9 cellular contexts compared by ENCODE assay signal in the genomic region with DNA sequence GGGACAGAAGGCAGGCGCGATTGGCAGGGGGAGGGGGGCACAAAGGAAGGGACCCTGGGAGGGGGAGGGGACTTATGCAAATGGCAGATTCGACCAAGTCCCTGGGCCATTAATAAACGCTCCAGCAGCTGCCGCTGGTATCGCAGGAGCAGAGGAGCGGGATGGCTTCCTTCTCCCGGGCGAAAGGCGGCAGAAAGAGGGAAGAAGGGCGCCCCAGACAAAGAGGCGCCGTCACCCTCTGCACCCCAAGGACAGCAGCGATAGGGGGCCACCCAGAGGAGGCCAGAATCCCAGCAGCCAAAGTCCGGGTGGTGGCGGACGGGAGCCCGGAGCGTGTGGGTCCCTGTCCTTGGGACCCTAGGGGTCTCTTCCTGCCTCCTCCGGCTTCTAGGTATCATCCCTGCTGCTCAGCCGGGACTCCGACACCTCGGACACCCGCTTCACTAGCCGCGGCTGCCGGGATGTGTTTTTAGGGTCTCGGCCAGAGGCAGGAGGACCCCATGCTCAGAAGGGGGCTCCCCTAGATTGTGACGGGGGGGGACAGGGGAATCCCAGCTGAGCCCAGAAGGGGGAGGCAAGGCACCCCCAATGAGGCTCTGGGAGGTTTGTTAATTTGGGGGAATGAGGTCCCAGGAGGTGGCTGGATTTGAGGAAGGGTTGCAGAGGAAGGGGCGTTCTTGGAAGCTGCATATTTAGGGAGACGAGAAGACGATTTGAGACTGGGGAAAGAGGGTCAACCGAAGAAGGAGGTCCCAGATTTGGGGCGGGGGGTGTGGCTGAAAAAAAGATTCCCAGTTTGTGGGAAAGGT. TPM values are rescaled to one million over a fixed set of nuclear protein-coding genes. Genes with fewer than 3 reads are reported as not detected.
DNase-seq lines count a peak whose midpoint lies in the region; ATAC-seq and TF ChIP-seq lines count a peak whose summit lies in the region.
"Had no signal": no experiment of that assay in that cellular context is flagged by ENCODE, and none has a peak within 500 bp of the region (broad histone marks: within the 10 kb centered on the region; RNA-seq: fewer than 3 reads in every experiment).

No MANE protein-coding gene starts in this region.

- H3K27ac Mint-ChIP-seq in activated CD8-positive, alpha-beta T cell treated with anti-CD3 and anti-CD28 coated beads for 36 hours = no peak overlapping the region

- CTCF ChIA-PET in HCT116 (lab: Charles Lee) = no interaction called here
- CTCF ChIA-PET in activated CD8-positive, alpha-beta T cell treated with anti-CD3 and anti-CD28 coated beads for 36 hours (lab: Charles Lee) = interaction anchor here (1.3 kb wide), 1 partner anchor 10 kb away, joined by 3 read pairs; no protein-coding TSS in a partner anchor

- H3K4me1 Mint-ChIP-seq in activated CD8-positive, alpha-beta T cell treated with anti-CD3 and anti-CD28 coated beads for 36 hours (ENCODE audit: low read depth) = peaks cover 10% of the 10 kb centered on the region

- H4K20me1 ChIP-seq in HCT116 (ENCODE audit: insufficient read depth) = no peaks in the 10 kb centered on the region

- H3K4me3 ChIP-seq in AG10803 (ENCODE audit: low read length) (peak overlapping the region; percentile 9; the same call in 1 of the 2 replicates), HCT116 (replicated peaks in 1 of 2; ENCODE audit: low read depth in 1 of 2, low read length in 2 of 2) (peak overlapping the region; percentile 51 to 62; a peak in 3 of 4 replicates)

- H3K9me2 ChIP-seq in HCT116 (ENCODE audit: insufficient read depth) = no peaks in the 10 kb centered on the region

- peaks cover 0 to 8% of the 10 kb centered on the region in 2 experiments; a peak in 1 of 4 replicates for H3K4me1 ChIP-seq in HCT116 (ENCODE audit: control insufficient read depth in 1 of 2, insufficient read depth in 2 of 2, low read length in 2 of 2)

- no peaks in the 10 kb centered on the region for H3K9me3 Mint-ChIP-seq in activated CD8-positive, alpha-beta T cell treated with anti-CD3 and anti-CD28 coated beads for 36 hours

- no peaks in the 10 kb centered on the region for H3K36me3 Mint-ChIP-seq in activated CD8-positive, alpha-beta T cell treated with anti-CD3 and anti-CD28 coated beads for 36 hours (ENCODE audit: low read depth)

- POLR2A ChIA-PET in HCT116 (lab: Charles Lee) = no interaction called here
- POLR2A ChIA-PET in activated CD8-positive, alpha-beta T cell treated with anti-CD3 and anti-CD28 coated beads for 36 hours (lab: Charles Lee) = interaction anchor here (0.7 kb wide), 1 partner anchor 149 kb away, joined by 3 read pairs; no protein-coding TSS in a partner anchor

- peak overlapping the region; percentile 71 for H3K9ac ChIP-seq in HCT116 (ENCODE audit: low read length)

- peak overlapping the region; percentile 72 for H3K4me2 ChIP-seq in HCT116 (ENCODE audit: low read length)

- intact Hi-C loops in HCT116 (cut with micrococcal nuclease) = no loop called here
- intact Hi-C loops in activated CD8-positive, alpha-beta T cell treated with anti-CD3 and anti-CD28 coated beads for 36 hours (cut with micrococcal nuclease) = no loop called here

- no peaks in the 10 kb centered on the region for H3K9me3 ChIP-seq in HCT116 (ENCODE audit: control insufficient read depth in 1 of 2, insufficient read depth in 1 of 2, low read depth in 1 of 2, low read length in 2 of 2)

- ATAC-seq in HCT116 (no peak), GM21526 (IDR thresholded peaks at IDR 0.05; ENCODE audit: low FRiP score, unreplicated experiment) (no peak), HG02970 (IDR thresholded peaks at IDR 0.05; ENCODE audit: low FRiP score, unreplicated experiment) (no peak), HG03439 (IDR thresholded peaks at IDR 0.05; ENCODE audit: unreplicated experiment) (no peak), HG03571 (IDR thresholded peaks at IDR 0.05; ENCODE audit: unreplicated experiment) (no peak)
- no peak for ATAC-seq in activated CD8-positive, alpha-beta T cell treated with anti-CD3 and anti-CD28 coated beads for 36 hours

- peak overlapping the region; percentile 49 for H3K4me3 Mint-ChIP-seq in activated CD8-positive, alpha-beta T cell treated with anti-CD3 and anti-CD28 coated beads for 36 hours

- no peak for TF ChIP-seq POLR2A in HCT116 (IDR thresholded peaks at IDR 0.05; ENCODE audit: borderline replicate concordance, extremely low read depth, insufficient read depth, insufficient read length)

- DNase-seq in AG10803 (ENCODE audit: low read depth) (no peak), HCT116 (ENCODE audit: low read depth, low spot score) (no peak), iPS-NIHi7 (ENCODE audit: extremely low spot score) (peak; percentile 69)
- no peak for DNase-seq in activated CD8-positive, alpha-beta T cell treated with anti-CD3 and anti-CD28 coated beads for 36 hours

- no peaks in the 10 kb centered on the region for H3K36me3 ChIP-seq in HCT116 (ENCODE audit: control insufficient read depth in 1 of 2, insufficient read depth in 2 of 2, low read length in 2 of 2)

- H3K79me2 ChIP-seq in HCT116 (ENCODE audit: insufficient read depth, low read length) = peaks cover 20% of the 10 kb centered on the region; the same call in 1 of the 2 replicates

- H3K27me3 ChIP-seq in HCT116 (ENCODE audit: insufficient read depth, low read length) = peaks cover 3% of the 10 kb centered on the region; the same call in 1 of the 2 replicates

- peaks cover 51% of the 10 kb centered on the region for H3K27me3 Mint-ChIP-seq in activated CD8-positive, alpha-beta T cell treated with anti-CD3 and anti-CD28 coated beads for 36 hours

- TF ChIP-seq RAD21 in HCT116 (IDR thresholded peaks at IDR 0.05; ENCODE audit: low read depth) = no peak

- TF ChIP-seq CTCF in AG10803 (conservative IDR thresholded peaks at IDR 0.05; ENCODE audit: low read length) = no peak
- no peak for TF ChIP-seq CTCF in HCT116 (IDR thresholded peaks at IDR 0.05 in 2 of 3, conservative IDR thresholded peaks at IDR 0.05 in 1 of 3; ENCODE audit: borderline replicate concordance in 1 of 3, insufficient read depth in 1 of 3, low read depth in 2 of 3, low read length in 2 of 3)
- TF ChIP-seq CTCF in activated CD8-positive, alpha-beta T cell treated with anti-CD3 and anti-CD28 coated beads for 36 hours (IDR thresholded peaks at IDR 0.05) = no peak

- H3K27ac ChIP-seq in HCT116 (ENCODE audit: low read depth, low read length) = no peak overlapping the region
- H3K27ac ChIP-seq: epithelial cell of prostate had no signal

- RAD21 ChIA-PET in HCT116 (lab: Charles Lee; ENCODE audit: low non-redundant PET in 1 of 2, low total read pairs in 2 of 2, uncharacterized antibody in 2 of 2, unreplicated experiment in 2 of 2) = no interaction called here

- TSS peak; percentile 48 for BruUV-seq in HCT116 (replicated peaks; lab: Mats Ljungman, UMichigan)

- H2AFZ ChIP-seq in HCT116 (ENCODE audit: low read depth, low read length, poor library complexity, severe bottlenecking) = no peak overlapping the region

TF ChIP-seq in HCT116, 20 proteins besides CTCF, POLR2A, EP300 and RAD21:
- TF ChIP-seq EZH2 (IDR thresholded peaks at IDR 0.05) = no peak
- TF ChIP-seq, protein P1, sequence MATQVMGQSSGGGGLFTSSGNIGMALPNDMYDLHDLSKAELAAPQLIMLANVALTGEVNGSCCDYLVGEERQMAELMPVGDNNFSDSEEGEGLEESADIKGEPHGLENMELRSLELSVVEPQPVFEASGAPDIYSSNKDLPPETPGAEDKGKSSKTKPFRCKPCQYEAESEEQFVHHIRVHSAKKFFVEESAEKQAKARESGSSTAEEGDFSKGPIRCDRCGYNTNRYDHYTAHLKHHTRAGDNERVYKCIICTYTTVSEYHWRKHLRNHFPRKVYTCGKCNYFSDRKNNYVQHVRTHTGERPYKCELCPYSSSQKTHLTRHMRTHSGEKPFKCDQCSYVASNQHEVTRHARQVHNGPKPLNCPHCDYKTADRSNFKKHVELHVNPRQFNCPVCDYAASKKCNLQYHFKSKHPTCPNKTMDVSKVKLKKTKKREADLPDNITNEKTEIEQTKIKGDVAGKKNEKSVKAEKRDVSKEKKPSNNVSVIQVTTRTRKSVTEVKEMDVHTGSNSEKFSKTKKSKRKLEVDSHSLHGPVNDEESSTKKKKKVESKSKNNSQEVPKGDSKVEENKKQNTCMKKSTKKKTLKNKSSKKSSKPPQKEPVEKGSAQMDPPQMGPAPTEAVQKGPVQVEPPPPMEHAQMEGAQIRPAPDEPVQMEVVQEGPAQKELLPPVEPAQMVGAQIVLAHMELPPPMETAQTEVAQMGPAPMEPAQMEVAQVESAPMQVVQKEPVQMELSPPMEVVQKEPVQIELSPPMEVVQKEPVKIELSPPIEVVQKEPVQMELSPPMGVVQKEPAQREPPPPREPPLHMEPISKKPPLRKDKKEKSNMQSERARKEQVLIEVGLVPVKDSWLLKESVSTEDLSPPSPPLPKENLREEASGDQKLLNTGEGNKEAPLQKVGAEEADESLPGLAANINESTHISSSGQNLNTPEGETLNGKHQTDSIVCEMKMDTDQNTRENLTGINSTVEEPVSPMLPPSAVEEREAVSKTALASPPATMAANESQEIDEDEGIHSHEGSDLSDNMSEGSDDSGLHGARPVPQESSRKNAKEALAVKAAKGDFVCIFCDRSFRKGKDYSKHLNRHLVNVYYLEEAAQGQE (IDR thresholded peaks at IDR 0.05; ENCODE audit: low read depth) = no peak

RNA-seq across cellular contexts. Expression of a gene that starts 1.7 kb away (rescaled TPM):
- total RNA-seq in HCT116 (2021; ENCODE audit: unreplicated experiment) = 123 TPM
- polyA plus RNA-seq in HCT116 (2012) = 54.1 and 59.0 TPM in 2 replicates
- 1 to 10 TPM; 2.6 to 2.8 TPM for total RNA-seq in activated CD8-positive, alpha-beta T cell treated with anti-CD3 and anti-CD28 coated beads for 36 hours

Comparison
In these comparisons a context has a peak if more than half of its experiments do, and no peak if none do; other contexts are left out.
1. RNA of a gene that starts 1.7 kb away (total RNA-seq): 123 TPM in HCT116 (single experiment); 2.6 to 2.8 TPM in activated CD8-positive, alpha-beta T cell treated with anti-CD3 and anti-CD28 coated beads for 36 hours; every median in the first group is over 10 times any median in the second.